In the genomic region with DNA sequence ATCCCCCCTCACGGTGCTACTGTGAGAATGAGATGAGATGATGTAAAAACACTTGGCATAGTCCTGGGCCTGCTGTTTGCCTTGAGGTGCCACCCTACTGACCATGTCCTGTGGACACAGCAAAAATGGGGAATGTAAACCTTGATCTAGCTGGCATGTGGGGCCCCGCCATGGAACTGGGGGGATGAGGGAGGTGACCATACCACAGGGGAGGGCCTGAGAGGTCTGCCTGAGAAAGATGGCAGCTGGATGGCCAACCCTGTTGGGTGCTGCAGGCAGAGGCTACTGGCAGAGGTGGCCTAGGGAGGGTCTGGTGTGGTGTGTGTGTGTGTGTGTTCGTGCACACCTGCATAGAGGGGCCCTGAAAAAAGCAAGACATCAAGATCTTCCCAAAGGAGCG, we compare ENCODE assay signal across 11 cellular contexts. TPM values are rescaled to one million over a fixed set of nuclear protein-coding genes. Genes with fewer than 3 reads are reported as not detected.
DNase-seq lines count a peak whose midpoint lies in the region; ATAC-seq and TF ChIP-seq lines count a peak whose summit lies in the region.
"Had no signal": no experiment of that assay in that cellular context is flagged by ENCODE, and none has a peak within 500 bp of the region (broad histone marks: within the 10 kb centered on the region; RNA-seq: fewer than 3 reads in every experiment).

No MANE protein-coding gene starts in this region.

- H3K27ac ChIP-seq in breast epithelium = peak overlapping the region; percentile 89 to 91
- peak overlapping the region; percentile 93 to 96 for H3K27ac ChIP-seq in coronary artery
- no peak overlapping the region for H3K27ac ChIP-seq in brain microvascular endothelial cell

- H3K4me3 ChIP-seq in breast epithelium (peak overlapping the region; percentile 58 to 67 (median 66)), coronary artery (peak overlapping the region; percentile 82), brain microvascular endothelial cell (ENCODE audit: low read depth, low read length) (no peak overlapping the region)

- no peak for ATAC-seq in GM19351 (IDR thresholded peaks at IDR 0.05; ENCODE audit: unreplicated experiment)

- H3K9me3 ChIP-seq in breast epithelium = no peaks in the 10 kb centered on the region

- in situ Hi-C loops in brain microvascular endothelial cell (cut with HindIII; ENCODE audit: low pct_ligation_motif_present, low sequenced_read_pairs) = no loop called here

- BruUV-seq in MCF 10A (replicated peaks; lab: Mats Ljungman, UMichigan) = no TSS peak

- peaks cover 0 to 3% of the 10 kb centered on the region in 2 donors for H3K4me1 ChIP-seq in breast epithelium

- CTCF ChIA-PET in MCF 10A (lab: Yijun Ruan, JAX) = no interaction called here

- peaks cover 12% of the 10 kb centered on the region for H3K4me1 Mint-ChIP-seq in MCF 10A (ENCODE audit: insufficient read depth, unreplicated experiment)
- H3K4me1 Mint-ChIP-seq in nephron = peaks cover 66% of the 10 kb centered on the region

- H3K36me3 ChIP-seq in breast epithelium = no peaks in the 10 kb centered on the region
- no peaks in the 10 kb centered on the region for H3K36me3 ChIP-seq in brain microvascular endothelial cell (replicated peaks)

- TF ChIP-seq CTCF in breast epithelium (IDR thresholded peaks at IDR 0.05) (no peak), MCF 10A (IDR thresholded peaks at IDR 0.05; ENCODE audit: unreplicated experiment) (no peak), coronary artery (IDR thresholded peaks at IDR 0.05) (no peak), nephron (IDR thresholded peaks at IDR 0.05; ENCODE audit: unreplicated experiment in 3 of 3) (no peak), brain microvascular endothelial cell (IDR thresholded peaks at IDR 0.05; ENCODE audit: low read depth, low read length, missing control alignments) (no peak)

- no peak overlapping the region for H3K27ac Mint-ChIP-seq in MCF 10A (ENCODE audit: low read depth, unreplicated experiment)
- H3K27ac Mint-ChIP-seq in nephron = peak overlapping the region; percentile 99
- H3K27ac Mint-ChIP-seq: effector memory CD8-positive, alpha-beta T cell had no signal

- H3K27me3 Mint-ChIP-seq in MCF 10A (ENCODE audit: insufficient read depth, unreplicated experiment) = no peaks in the 10 kb centered on the region
- H3K27me3 Mint-ChIP-seq in nephron (ENCODE audit: low read depth) = peaks cover 8% of the 10 kb centered on the region

- no peak for TF ChIP-seq POLR2A in breast epithelium (IDR thresholded peaks at IDR 0.05)

- intact Hi-C loops in breast epithelium (cut with DNase I; ENCODE audit: low total_unique reads) = no loop called here
- intact Hi-C loops in MCF 10A (cut with micrococcal nuclease) = no loop called here

- H3K27me3 ChIP-seq in breast epithelium (no peaks in the 10 kb centered on the region), brain microvascular endothelial cell (replicated peaks) (peaks cover 3% of the 10 kb centered on the region)

- H3K9me3 Mint-ChIP-seq in MCF 10A (ENCODE audit: unreplicated experiment) (no peaks in the 10 kb centered on the region), nephron (no peaks in the 10 kb centered on the region)
- H3K9me3 Mint-ChIP-seq: effector memory CD8-positive, alpha-beta T cell had no signal

- no peaks in the 10 kb centered on the region for H3K36me3 Mint-ChIP-seq in MCF 10A (ENCODE audit: insufficient read depth, unreplicated experiment)
- H3K36me3 Mint-ChIP-seq in nephron (ENCODE audit: low read depth) = peaks cover 13% of the 10 kb centered on the region

- DNase-seq in breast epithelium (ENCODE audit: low spot score in 2 of 2) (no peak), MCF 10A (ENCODE audit: unreplicated experiment) (no peak), coronary artery (ENCODE audit: low spot score) (no peak), ureter (ENCODE audit: low spot score) (peak; percentile 39), NCI-H146 treated with DMSO at 0.1 percent for 48 hours (lab: John Stamatoyannopoulos, UW; ENCODE audit: unreplicated experiment) (no peak), brain microvascular endothelial cell (no peak)
- DNase-seq: effector memory CD8-positive, alpha-beta T cell; NCI-H2029; SHP77 treated with DMSO at 0.1 percent for 48 hours had no signal

- H3K4me3 Mint-ChIP-seq in MCF 10A (ENCODE audit: unreplicated experiment) = no peak overlapping the region
- peak overlapping the region; percentile 86 to 96 (median 90) for H3K4me3 Mint-ChIP-seq in nephron

- POLR2A ChIA-PET in MCF 10A (lab: Yijun Ruan, JAX) = no interaction called here

RNA-seq across cellular contexts. Expression of gene HAAO, which starts 0.8 kb away (rescaled TPM):
- total RNA-seq in breast epithelium (1 to 10 TPM; 4.4 to 6.2 (median 5.9) TPM), MCF 10A (2022) (not detected in 2 replicates), ureter (14.1 TPM)

RNA-seq across cellular contexts. Expression of gene OXER1, which starts 27.7 kb away (rescaled TPM):
- total RNA-seq in breast epithelium (1 to 10 TPM in 1 of 3 donors, under 1 TPM in 2; 0.80 to 1.0 (median 0.98) TPM), MCF 10A (2022) (not detected in 2 replicates), ureter (3.1 TPM)
